33 cellular contexts compared by ENCODE assay signal in genomic region chr11:90491466-90491865, GRCh38.
"Had no signal": no experiment of that assay in that cellular context is flagged by ENCODE, and none has a peak within 500 bp of the region (broad histone marks: within the 10 kb centered on the region; RNA-seq: fewer than 3 reads in every experiment).

No MANE protein-coding gene starts in this region.

- H3K4me3 ChIP-seq: MG63 had no signal

- DNase-seq: Karpas-422, Kasumi-1, MG63, MM.1S, MV-4-11, NCI-H1048, NCI-H1092, NCI-H1092 treated with DMSO at 0.1 percent for 48 hours, NCI-H1105, NCI-H1105 treated with DMSO at 0.1 percent for 48 hours, NCI-H1417, NCI-H1417 treated with DMSO at 0.1 percent for 48 hours, NCI-H1436, NCI-H1436 treated with DMSO at 0.1 percent for 48 hours, NCI-H146, NCI-H1694, NCI-H1694 treated with DMSO at 0.1 percent for 48 hours, NCI-H187, NCI-H187 treated with DMSO at 0.1 percent for 48 hours, NCI-H1930, NCI-H2029, NCI-H2029 treated with DMSO at 0.1 percent for 48 hours, NCI-H2081, NCI-H2081 treated with DMSO at 0.1 percent for 48 hours, NCI-H2107, NCI-H2171, NCI-H2171 treated with DMSO at 0.1 percent for 48 hours, NCI-H2227 treated with DMSO at 0.1 percent for 48 hours, NCI-H345, NCI-H446, NCI-H446 treated with DMSO at 0.1 percent for 48 hours, NCI-H510A, NCI-H510A treated with DMSO at 0.1 percent for 48 hours had no signal
